Comparison of ENCODE assay signal across 8 cellular contexts in the genomic region with DNA sequence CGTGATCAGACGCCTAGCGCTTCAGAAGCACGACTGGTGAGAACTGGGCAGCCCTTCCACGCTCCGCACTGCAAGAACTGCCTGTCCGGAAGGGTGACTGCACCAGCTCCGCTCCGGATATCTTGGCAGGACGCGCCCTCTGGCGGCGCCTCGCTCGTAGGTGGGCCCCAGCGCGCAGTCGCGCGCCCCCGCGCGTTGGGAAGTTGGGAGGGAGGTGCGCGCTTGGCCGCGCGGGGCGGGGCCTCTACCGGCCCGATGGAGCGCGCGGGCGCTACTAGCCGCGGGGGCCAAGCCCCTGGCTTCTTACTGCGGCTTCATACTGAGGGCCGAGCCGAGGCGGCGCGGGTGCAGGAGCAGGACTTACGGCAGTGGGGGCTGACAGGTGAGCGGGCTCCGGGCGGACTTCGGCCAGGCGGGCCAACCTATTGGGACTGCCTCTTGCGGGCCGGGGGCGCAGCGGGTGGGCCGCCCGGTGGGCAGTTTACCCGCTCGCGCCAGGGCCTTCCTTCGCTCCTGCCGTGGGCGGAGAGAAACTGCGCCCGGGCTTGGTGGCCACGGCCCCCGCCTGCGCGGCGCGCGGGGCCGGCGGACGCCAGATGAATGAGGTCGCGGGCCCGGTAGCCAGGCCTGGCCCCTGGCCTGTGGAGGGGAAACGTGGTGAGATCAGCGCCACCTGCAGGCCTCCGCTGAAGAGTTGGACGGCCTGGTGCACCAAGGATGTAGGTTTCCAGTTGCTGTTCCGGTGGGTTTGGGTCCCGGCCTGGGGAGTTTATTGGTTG. TPM values are rescaled to one million over a fixed set of nuclear protein-coding genes. Genes with fewer than 3 reads are reported as not detected.
DNase-seq lines count a peak whose midpoint lies in the region; ATAC-seq and TF ChIP-seq lines count a peak whose summit lies in the region.

Gene CHD1L (plus strand): TSS at position 236 of the 779 bp plus-strand sequence. CDS start 20 bp downstream, at position 256.

- H3K9me3 ChIP-seq in SU-DHL-6 (ENCODE audit: insufficient read depth, low read length) (no peaks in the 10 kb centered on the region), cardiac muscle cell (ENCODE audit: low read depth) (no peaks in the 10 kb centered on the region), trophoblast cell (ENCODE audit: insufficient read depth, low read depth, low read length) (no peaks in the 10 kb centered on the region), transverse colon (no peaks in the 10 kb centered on the region)

- H2AK5ac ChIP-seq in trophoblast cell (ENCODE audit: low read length), result no peak within 1 kb of the TSS

- peak within 1 kb of the TSS; percentile 91 for H4K8ac ChIP-seq in trophoblast cell (ENCODE audit: low read depth, low read length)

- H4K91ac ChIP-seq in trophoblast cell (ENCODE audit: low read depth, low read length), result peak within 1 kb of the TSS; percentile 85

- no peaks in the 10 kb centered on the region for H3F3A ChIP-seq in SU-DHL-6 (ENCODE audit: insufficient read depth)

- H3K4me1 ChIP-seq in cardiac muscle cell (ENCODE audit: low read depth) (peaks cover 20% of the 10 kb centered on the region), trophoblast cell (ENCODE audit: control insufficient read depth in 1 of 2, insufficient read depth in 2 of 2, low read length in 2 of 2) (peaks cover 3 to 4% of the 10 kb centered on the region in 2 experiments), transverse colon (peaks cover 6 to 49% (median 23%) of the 10 kb centered on the region in 4 donors)

- no peak for TF ChIP-seq EP300 in transverse colon (IDR thresholded peaks at IDR 0.05; ENCODE audit: low read depth)

- H3K36me3 ChIP-seq in SU-DHL-6 (ENCODE audit: low read length) (0 out of 2 replicates have a peak, but pooled peaks cover 4% of the 10 kb centered on the region), cardiac muscle cell (no peaks in the 10 kb centered on the region), trophoblast cell (ENCODE audit: control insufficient read depth in 1 of 2, insufficient read depth in 2 of 2, low read length in 2 of 2) (peaks cover 0 to 3% of the 10 kb centered on the region in 2 experiments), transverse colon (no peaks in the 10 kb centered on the region)

- peak; percentile 48 for TF ChIP-seq POLR2A in transverse colon (IDR thresholded peaks at IDR 0.05)

- peak; percentile 86 for ATAC-seq in HG02759 (IDR thresholded peaks at IDR 0.05; ENCODE audit: unreplicated experiment)

- peaks cover 48% of the 10 kb centered on the region for H3K79me2 ChIP-seq in SU-DHL-6 (ENCODE audit: insufficient read depth, low read length)
- H3K79me2 ChIP-seq in trophoblast cell (ENCODE audit: control insufficient read depth, insufficient read depth, low read length, poor library complexity), result peaks cover 9% of the 10 kb centered on the region

- H3K18ac ChIP-seq in trophoblast cell (ENCODE audit: low read length), result peak within 1 kb of the TSS; percentile 83

- WGBS in trophoblast cell (ENCODE audit: extremely low coverage, insufficient coverage, insufficient read length), result no CpG with 5 or more reads among the region's 82 CpGs
- 1% methylated on average over 47 of the region's 82 CpGs; no CpG with 5 or more reads in 1 of the 2 donors for WGBS in transverse colon (ENCODE audit: low coverage in 1 of 2), 2 donors

- H4K20me1 ChIP-seq in SU-DHL-6 (ENCODE audit: low read depth, low read length), result peaks cover 20% of the 10 kb centered on the region

- peaks cover 4% of the 10 kb centered on the region for H3K79me1 ChIP-seq in trophoblast cell (ENCODE audit: low read length)

- peak within 1 kb of the TSS; percentile 91 for H2AFZ ChIP-seq in SU-DHL-6 (ENCODE audit: low read depth, low read length, severe bottlenecking)
- peak within 1 kb of the TSS; percentile 96 for H2AFZ ChIP-seq in trophoblast cell (ENCODE audit: insufficient read depth, low read length, poor library complexity)

- peak within 1 kb of the TSS; percentile 54 for H3K23ac ChIP-seq in trophoblast cell (ENCODE audit: low read length)

- peak within 1 kb of the TSS; percentile 84 for H2BK5ac ChIP-seq in trophoblast cell (ENCODE audit: low read depth, low read length, poor library complexity)

- no peaks in the 10 kb centered on the region for H3K27me3 ChIP-seq in SU-DHL-6 (ENCODE audit: low read length)
- no peaks in the 10 kb centered on the region for H3K27me3 ChIP-seq in cardiac muscle cell
- no peaks in the 10 kb centered on the region for H3K27me3 ChIP-seq in trophoblast cell (ENCODE audit: insufficient read depth, low read length)
- H3K27me3 ChIP-seq in transverse colon, result no peaks in the 10 kb centered on the region

- DNase-seq in NCI-H128 (lab: John Stamatoyannopoulos, UW; ENCODE audit: unreplicated experiment) (peak; percentile 90), cardiac muscle cell (ENCODE audit: low read depth in 1 of 2, low spot score in 1 of 2) (peak; percentile 97 to 98), trophoblast cell (peak; percentile 95 to 98), transverse colon (peak; percentile 96)
- DNase-seq in activated naive CD8-positive, alpha-beta T cell treated with anti-CD3 and anti-CD28 coated beads, Interleukin-2, amount 50 U/mL, for 16 hours (ENCODE audit: low read depth, low spot score), result peak; percentile 82

- peak within 1 kb of the TSS; percentile 71 for H4K12ac ChIP-seq in trophoblast cell (ENCODE audit: low read depth, low read length)

- H3K4me3 ChIP-seq in SU-DHL-6 (ENCODE audit: insufficient read depth, low read length, poor library complexity, severe bottlenecking) (peak within 1 kb of the TSS; percentile 92), cardiac muscle cell (peak within 1 kb of the TSS; percentile 96), trophoblast cell (ENCODE audit: low read depth, low read length) (peak within 1 kb of the TSS; percentile 92), transverse colon (peak within 1 kb of the TSS; percentile 81 to 99 (median 95))

- peak within 1 kb of the TSS; percentile 67 for H2BK120ac ChIP-seq in trophoblast cell (ENCODE audit: insufficient read depth, low read length, poor library complexity)

- H3K9ac ChIP-seq in SU-DHL-6 (ENCODE audit: low read length) (peak within 1 kb of the TSS; percentile 97), trophoblast cell (ENCODE audit: low read length) (peak within 1 kb of the TSS; percentile 90)

- TF ChIP-seq CTCF in GM12873 (IDR thresholded peaks at IDR 0.05; ENCODE audit: insufficient read depth, low read depth, low read length, missing control alignments), result peak; percentile 96
- TF ChIP-seq CTCF in SU-DHL-6 (IDR thresholded peaks at IDR 0.05; ENCODE audit: insufficient read depth, low read length, poor library complexity, severe bottlenecking), result peak; percentile 65
- peak; percentile 85 for TF ChIP-seq CTCF in cardiac muscle cell (IDR thresholded peaks at IDR 0.05; ENCODE audit: low read depth, low read length)
- peak; percentile 62 to 97 (median 83) for TF ChIP-seq CTCF in transverse colon (IDR thresholded peaks at IDR 0.05)

- in situ Hi-C loops in transverse colon (cut with MboI; ENCODE audit: low pct_ligation_motif_present in 1 of 4, low pct_unique_long_range_greater_than_20kb in 1 of 4, low sequenced_read_pairs in 3 of 4), result loop anchor here in 2 of 4 donors (10.0 kb wide), 1 partner anchor 68 kb away; the partner anchor contains the start of gene PRKAB2 (in 2 of the 2)

- peak within 1 kb of the TSS; percentile 68 for H3K4ac ChIP-seq in trophoblast cell (ENCODE audit: low read depth, low read length)

- H3K27ac ChIP-seq in SU-DHL-6 (ENCODE audit: low read depth, low read length), result peak within 1 kb of the TSS; percentile 76
- H3K27ac ChIP-seq in cardiac muscle cell, result peak within 1 kb of the TSS; percentile 88
- peak within 1 kb of the TSS; percentile 65 for H3K27ac ChIP-seq in trophoblast cell (ENCODE audit: low read depth, low read length)
- peak within 1 kb of the TSS; percentile 91 to 99 (median 98) for H3K27ac ChIP-seq in transverse colon

- peak within 1 kb of the TSS; percentile 77 for H3K4me2 ChIP-seq in SU-DHL-6 (ENCODE audit: low read depth, low read length, poor library complexity, severe bottlenecking)
- peak within 1 kb of the TSS; percentile 94 for H3K4me2 ChIP-seq in trophoblast cell (ENCODE audit: low read length)

- H2BK12ac ChIP-seq in trophoblast cell (ENCODE audit: low read length), result no peak within 1 kb of the TSS

- H3K9me2 ChIP-seq in SU-DHL-6 (replicated peaks; ENCODE audit: insufficient read depth, low read length), result no peaks in the 10 kb centered on the region

- H3K14ac ChIP-seq in trophoblast cell (ENCODE audit: low read length), result peak within 1 kb of the TSS; percentile 87

- intact Hi-C loops in transverse colon (cut with DNase I; ENCODE audit: low total_unique reads), result loop anchor here (2.0 kb wide), 1 partner anchor 70 kb away; the partner anchor contains the start of gene PRKAB2

RNA-seq across cellular contexts. Expression of gene CHD1L, which starts in this region (rescaled TPM):
- 21.0 and 22.4 TPM in 2 replicates for total RNA-seq in cardiac muscle cell
- 30.1 and 34.6 TPM in 2 replicates for polyA plus RNA-seq in cardiac muscle cell
- polyA plus RNA-seq in trophoblast cell (2013), result 19.1 and 20.5 TPM in 2 replicates
- 10 to 100 TPM; 27.1 to 32.9 (median 30.1) TPM for total RNA-seq in transverse colon

Comparison
In these comparisons a context has a peak if more than half of its experiments do, and no peak if none do; other contexts are left out.
1. Peak in every context shown above with its lines: DNase-seq, ATAC-seq, H3K4me3 ChIP-seq and H3K27ac ChIP-seq.